ENCODE assay signal across 8 cellular contexts in the genomic region with DNA sequence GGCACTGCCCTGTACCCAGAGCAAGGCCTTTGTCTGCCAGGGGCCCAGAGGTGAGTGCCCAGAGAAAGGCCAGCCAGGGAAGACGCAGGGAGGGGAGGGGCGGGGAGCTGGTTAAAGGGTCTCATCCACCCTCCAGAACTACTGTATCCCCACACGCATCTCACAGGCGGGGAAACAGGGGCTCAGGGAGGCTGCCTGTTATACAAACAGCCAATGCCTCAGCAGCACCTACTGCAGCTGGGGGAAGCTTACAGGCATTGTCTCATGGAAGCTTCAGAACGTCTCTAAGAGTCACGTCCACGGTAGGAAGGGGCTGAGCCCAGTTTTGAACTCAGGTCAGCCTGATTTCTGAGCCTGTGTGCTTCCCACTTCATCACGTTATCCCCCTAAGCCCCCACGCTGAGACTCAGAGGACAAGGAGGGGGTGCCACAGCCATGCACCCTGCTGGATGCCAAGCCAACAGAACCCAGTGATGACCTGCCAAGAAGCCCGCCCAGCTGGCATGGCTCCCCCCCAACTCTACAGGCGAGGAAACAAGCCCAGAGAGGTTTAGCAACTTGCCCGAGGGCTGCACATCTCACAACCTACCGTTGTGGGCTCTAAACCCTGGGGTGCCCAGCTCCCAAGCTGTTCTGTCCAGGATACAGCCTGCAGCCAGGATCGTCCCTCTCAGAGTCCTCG. TPM values are rescaled to one million over a fixed set of nuclear protein-coding genes. Genes with fewer than 3 reads are reported as not detected.
DNase-seq lines count a peak whose midpoint lies in the region; TF ChIP-seq lines count a peak whose summit lies in the region.
"Had no signal": no experiment of that assay in that cellular context is flagged by ENCODE, and none has a peak within 500 bp of the region (broad histone marks: within the 10 kb centered on the region; RNA-seq: fewer than 3 reads in every experiment).

No MANE protein-coding gene starts in this region.

- no peak for TF ChIP-seq CTCF in ascending aorta (IDR thresholded peaks at IDR 0.05)
- no peak for TF ChIP-seq CTCF in smooth muscle cell (IDR thresholded peaks at IDR 0.05; ENCODE audit: borderline replicate concordance, insufficient read depth, poor library complexity, severe bottlenecking)
- no peak for TF ChIP-seq CTCF in endothelial cell (IDR thresholded peaks at IDR 0.05; ENCODE audit: unreplicated experiment)

- H3K9me3 Mint-ChIP-seq in endothelial cell (ENCODE audit: unreplicated experiment) = peaks cover 3% of the 10 kb centered on the region
- H3K9me3 Mint-ChIP-seq: mesothelial cell of epicardium had no signal

- peak overlapping the region; percentile 82 for H3K4me2 ChIP-seq in smooth muscle cell

- H3K4me3 ChIP-seq in HUES6 (ENCODE audit: low read depth, low read length) = peak overlapping the region; percentile 41
- peak overlapping the region; percentile 39 to 52 for H3K4me3 ChIP-seq in ascending aorta
- H3K4me3 ChIP-seq in iPS-15b (ENCODE audit: low read depth, low read length) = no peak overlapping the region
- H3K4me3 ChIP-seq in smooth muscle cell = peak overlapping the region; percentile 25

- H3K27me3 Mint-ChIP-seq in endothelial cell (ENCODE audit: unreplicated experiment) = peaks cover 17% of the 10 kb centered on the region

- H3K4me3 Mint-ChIP-seq in endothelial cell (ENCODE audit: unreplicated experiment) = no peak overlapping the region
- H3K4me3 Mint-ChIP-seq: mesothelial cell of epicardium had no signal

- H3K27ac Mint-ChIP-seq in endothelial cell (ENCODE audit: unreplicated experiment) = no peak overlapping the region
- H3K27ac Mint-ChIP-seq: mesothelial cell of epicardium had no signal

- H3F3A ChIP-seq in smooth muscle cell (ENCODE audit: low read depth) = peaks cover 4% of the 10 kb centered on the region

- H3K9ac ChIP-seq in HUES6 (ENCODE audit: low read length) (peak overlapping the region; percentile 72), iPS-15b (ENCODE audit: low read depth, low read length) (peak overlapping the region; percentile 37), smooth muscle cell (ENCODE audit: low read depth) (peak overlapping the region; percentile 5)

- H3K27ac ChIP-seq in HUES6 (ENCODE audit: low read depth, low read length) (peak overlapping the region; percentile 35; the same call in 1 of the 2 replicates), ascending aorta (peak overlapping the region; percentile 72 to 74), smooth muscle cell (ENCODE audit: low read depth) (peak overlapping the region; percentile 67)

- 82% methylated on average over 15 of the region's 15 CpGs for whole genome bisulfite sequencing in smooth muscle cell (ENCODE audit: low lambda C conversion rate)

- peaks cover 17% of the 10 kb centered on the region for H3K4me1 Mint-ChIP-seq in endothelial cell (ENCODE audit: unreplicated experiment)

- H3K36me3 Mint-ChIP-seq in endothelial cell (ENCODE audit: low read depth, unreplicated experiment) = peaks cover 14% of the 10 kb centered on the region
- H3K36me3 Mint-ChIP-seq: mesothelial cell of epicardium had no signal

- no peak overlapping the region for H2AFZ ChIP-seq in smooth muscle cell (ENCODE audit: low read depth)

- peaks cover 69% of the 10 kb centered on the region for H3K4me1 ChIP-seq in HUES6 (ENCODE audit: control insufficient read depth, insufficient read depth, low read length)
- H3K4me1 ChIP-seq in ascending aorta = peaks cover 20 to 58% of the 10 kb centered on the region in 2 donors
- peaks cover 6% of the 10 kb centered on the region for H3K4me1 ChIP-seq in iPS-15b (ENCODE audit: control insufficient read depth, insufficient read depth, low read length)
- peaks cover 47% of the 10 kb centered on the region for H3K4me1 ChIP-seq in smooth muscle cell (ENCODE audit: low read depth)

- no peaks in the 10 kb centered on the region for H3K79me2 ChIP-seq in smooth muscle cell (ENCODE audit: low read depth)

- H3K27me3 ChIP-seq in HUES6 (ENCODE audit: control insufficient read depth, insufficient read depth, low read length) (no peaks in the 10 kb centered on the region), ascending aorta (no peaks in the 10 kb centered on the region), iPS-15b (ENCODE audit: control insufficient read depth, insufficient read depth, low read length) (no peaks in the 10 kb centered on the region), smooth muscle cell (ENCODE audit: low read depth) (no peaks in the 10 kb centered on the region)

- intact Hi-C loops in ascending aorta (cut with DNase I) = loop anchor here (2.0 kb wide), 1 partner anchor 24 kb away; no protein-coding TSS in a partner anchor

- H4K20me1 ChIP-seq in smooth muscle cell (ENCODE audit: low read depth) = no peaks in the 10 kb centered on the region

- H3K9me3 ChIP-seq in HUES6 (ENCODE audit: control insufficient read depth, insufficient read depth, low read depth, low read length) = no peaks in the 10 kb centered on the region
- H3K9me3 ChIP-seq in ascending aorta = no peaks in the 10 kb centered on the region
- H3K9me3 ChIP-seq in iPS-15b (ENCODE audit: control insufficient read depth, insufficient read depth, low read length) = no peaks in the 10 kb centered on the region
- H3K9me3 ChIP-seq in smooth muscle cell (replicated peaks; ENCODE audit: low read depth) = no peaks in the 10 kb centered on the region

- no peaks in the 10 kb centered on the region for H3K36me3 ChIP-seq in HUES6 (ENCODE audit: control insufficient read depth, insufficient read depth, low read length)
- H3K36me3 ChIP-seq in ascending aorta = no peaks in the 10 kb centered on the region
- H3K36me3 ChIP-seq in iPS-15b (ENCODE audit: control insufficient read depth, insufficient read depth, low read length) = peaks cover 3% of the 10 kb centered on the region
- H3K36me3 ChIP-seq in smooth muscle cell (ENCODE audit: low read depth) = no peaks in the 10 kb centered on the region

- DNase-seq in ascending aorta (ENCODE audit: low spot score in 2 of 2) (no peak), smooth muscle cell (lab: John Stamatoyannopoulos, UW; ENCODE audit: unreplicated experiment) (no peak), RKO (ENCODE audit: low spot score) (no peak), SW480 (ENCODE audit: low spot score) (no peak), endothelial cell (ENCODE audit: low spot score) (no peak)

RNA-seq across cellular contexts. Expression of a gene that starts 54.5 kb away (rescaled TPM):
- total RNA-seq in ascending aorta = 148 TPM
- total RNA-seq in smooth muscle cell = 13.9 and 18.9 TPM in 2 replicates
- polyA plus RNA-seq in smooth muscle cell = 19.8 and 26.0 TPM in 2 replicates
- 75.3 TPM for total RNA-seq in endothelial cell (ENCODE audit: unreplicated experiment)

Comparison
In these comparisons a context has a peak if more than half of its experiments do, and no peak if none do; other contexts are left out.
1. H3K9ac ChIP-seq: peak in every context shown above with its lines; median percentile 72 in HUES6; 37 in iPS-15b; 5 in smooth muscle cell.